ENCODE assay signal across 8 cellular contexts in genomic region chr4:76147454-76148141, GRCh38. TPM values are rescaled to one million over a fixed set of nuclear protein-coding genes. Genes with fewer than 3 reads are reported as not detected.
DNase-seq lines count a peak whose midpoint lies in the region; ATAC-seq and TF ChIP-seq lines count a peak whose summit lies in the region.

No MANE protein-coding gene starts in this region.

- intact Hi-C loops in CD8-positive, alpha-beta T cell (cut with DNase I, micrococcal nuclease) = loop anchor here (1.0 to 10.0 kb wide), 13 partner anchors 66 to 1715 kb away; partner anchors contain the start of genes G3BP2 (in 2 of the 2), RCHY1 (in 2 of the 2), SDAD1 (in 2 of the 2) and THAP6 (in 2 of the 2)
- intact Hi-C loops in esophagus squamous epithelium (cut with DNase I) = no loop called here

- no peak for TF ChIP-seq POLR2A in esophagus squamous epithelium (IDR thresholded peaks at IDR 0.05)

- no peaks in the 10 kb centered on the region for H3K27me3 Mint-ChIP-seq in CD8-positive, alpha-beta T cell (ENCODE audit: low read depth)
- no peaks in the 10 kb centered on the region for H3K27me3 Mint-ChIP-seq in naive B cell

- H3K9me3 ChIP-seq in CD8-positive, alpha-beta T cell (ENCODE audit: low read length) = no peaks in the 10 kb centered on the region
- H3K9me3 ChIP-seq in esophagus squamous epithelium = no peaks in the 10 kb centered on the region

- H3K36me3 ChIP-seq in CD8-positive, alpha-beta T cell (ENCODE audit: insufficient read depth, low read length) = peaks cover 3% of the 10 kb centered on the region
- H3K36me3 ChIP-seq in esophagus squamous epithelium = peaks cover 0 to 16% (median 0%) of the 10 kb centered on the region in 3 donors

- no peaks in the 10 kb centered on the region for H3K27me3 ChIP-seq in CD8-positive, alpha-beta T cell (ENCODE audit: insufficient read depth, low read length)
- H3K27me3 ChIP-seq in esophagus squamous epithelium = no peaks in the 10 kb centered on the region

- H3K4me3 ChIP-seq in CD8-positive, alpha-beta T cell (ENCODE audit: low read depth, low read length) = peak overlapping the region; percentile 66
- H3K4me3 ChIP-seq in esophagus squamous epithelium = peak overlapping the region; percentile 80 to 96 (median 88)

- peaks cover 25% of the 10 kb centered on the region for H3K36me3 Mint-ChIP-seq in CD8-positive, alpha-beta T cell
- H3K36me3 Mint-ChIP-seq in naive B cell = no peaks in the 10 kb centered on the region

- DNase-seq in CD8-positive, alpha-beta T cell = peak in 5 of 7 experiments; percentile 8 to 37 (median 20)
- DNase-seq in HK-2 (ENCODE audit: unreplicated experiment) (peak; percentile 83), NOMO-1 treated with dmso at 0.1 percent for 144 hours (lab: John Stamatoyannopoulos, UW; ENCODE audit: unreplicated experiment) (peak; percentile 26), activated T-cell treated with anti-CD3 and anti-CD28 coated beads for 4 hours (peak; percentile 14), esophagus squamous epithelium (lab: John Stamatoyannopoulos, UW) (no peak), naive B cell (no peak), substantia nigra (lab: John Stamatoyannopoulos, UW) (peak in 23 of 49 donors; percentile 7 to 73 (median 45))

- CTCF ChIA-PET in CD8-positive, alpha-beta T cell (lab: Charles Lee) = no interaction called here

- H3K27ac Mint-ChIP-seq in CD8-positive, alpha-beta T cell = peak overlapping the region; percentile 96
- peak overlapping the region; percentile 93 to 99 (median 96) for H3K27ac Mint-ChIP-seq in naive B cell

- H3K27ac ChIP-seq in CD8-positive, alpha-beta T cell (ENCODE audit: low read depth, low read length) = peak overlapping the region; percentile 90
- H3K27ac ChIP-seq in esophagus squamous epithelium = peak overlapping the region; percentile 92 to 95 (median 94)
- H3K27ac ChIP-seq in substantia nigra (ENCODE audit: low read depth, low read length, poor library complexity, severe bottlenecking) = peak overlapping the region; percentile 76

- peaks cover 49% of the 10 kb centered on the region for H3K4me1 Mint-ChIP-seq in CD8-positive, alpha-beta T cell (ENCODE audit: low read depth)
- peaks cover 6 to 44% (median 20%) of the 10 kb centered on the region in 3 donors for H3K4me1 Mint-ChIP-seq in naive B cell

- TF ChIP-seq CTCF in CD8-positive, alpha-beta T cell (IDR thresholded peaks at IDR 0.05) = no peak
- no peak for TF ChIP-seq CTCF in esophagus squamous epithelium (IDR thresholded peaks at IDR 0.05)

- POLR2A ChIA-PET in CD8-positive, alpha-beta T cell (lab: Charles Lee) = interaction anchor here (1.0 to 1.9 kb wide), 4 partner anchors 32 to 208 kb away, joined by 3 to 16 read pairs (median 5); partner anchors contain the start of genes SCARB2 and SDAD1

- 1% methylated on average over 20 to 29 of the region's 31 CpGs for WGBS in esophagus squamous epithelium, 2 donors

- no peak for ATAC-seq in CD8-positive, alpha-beta T cell
- peak; percentile 35 for ATAC-seq in GM19455 (IDR thresholded peaks at IDR 0.05; ENCODE audit: unreplicated experiment)
- peak; percentile 2 to 11 for ATAC-seq in naive B cell (ENCODE audit: low read depth in 2 of 2)

- H3K9me3 Mint-ChIP-seq in CD8-positive, alpha-beta T cell = no peaks in the 10 kb centered on the region
- H3K9me3 Mint-ChIP-seq in naive B cell = no peaks in the 10 kb centered on the region

- peak overlapping the region; percentile 96 for H3K4me3 Mint-ChIP-seq in CD8-positive, alpha-beta T cell
- H3K4me3 Mint-ChIP-seq in naive B cell = peak overlapping the region; percentile 91 to 100 (median 99)

- H3K4me1 ChIP-seq in CD8-positive, alpha-beta T cell (ENCODE audit: insufficient read depth, low read length) = peaks cover 29% of the 10 kb centered on the region
- peaks cover 10 to 43% (median 12%) of the 10 kb centered on the region in 3 donors for H3K4me1 ChIP-seq in esophagus squamous epithelium

RNA-seq across cellular contexts. Expression of gene NUP54, which starts 0.6 kb away (rescaled TPM):
- 100 to 1,000 TPM in 1 of 2 experiments, 10 to 100 TPM in 1; 95.7 to 103 TPM for total RNA-seq in CD8-positive, alpha-beta T cell
- 10 to 100 TPM; 19.5 to 45.4 (median 36.5) TPM for total RNA-seq in esophagus squamous epithelium
- polyA plus RNA-seq in naive B cell (ENCODE audit: low read depth in 6 of 6) = 10 to 100 TPM; 23.9 to 43.5 (median 37.3) TPM

Comparison
In these comparisons a context has a peak if more than half of its experiments do, and no peak if none do; other contexts are left out.
1. DNase-seq: peak in CD8-positive, alpha-beta T cell (5 of 7), HK-2 (single experiment), NOMO-1 treated with dmso at 0.1 percent for 144 hours (single experiment) and activated T-cell treated with anti-CD3 and anti-CD28 coated beads for 4 hours (single experiment); none in esophagus squamous epithelium (single experiment) and naive B cell (single experiment).
2. Peak in every context shown above with its lines, with median percentiles within 50 percentile points of each other: H3K27ac ChIP-seq.